8 cellular contexts compared by ENCODE assay signal in genomic region chr5:138331449-138332368, GRCh38. TPM values are rescaled to one million over a fixed set of nuclear protein-coding genes. Genes with fewer than 3 reads are reported as not detected.
DNase-seq lines count a peak whose midpoint lies in the region; TF ChIP-seq lines count a peak whose summit lies in the region.

Gene CDC25C (minus strand): TSS chr5:138331804. CDS start chr5:138331180, 624 bp downstream.

- no peaks in the 10 kb centered on the region for H3K36me3 ChIP-seq in effector memory CD4-positive, alpha-beta T cell (ENCODE audit: control insufficient read depth, insufficient read depth, low read length)

- TF ChIP-seq CTCF in GM20000 (IDR thresholded peaks at IDR 0.05; ENCODE audit: extremely low read depth, missing control alignments), result no peak

- H3K27me3 ChIP-seq in effector memory CD4-positive, alpha-beta T cell (replicated peaks; ENCODE audit: control insufficient read depth, insufficient read depth, low read length, poor library complexity, severe bottlenecking), result no peaks in the 10 kb centered on the region

- H3K9me3 ChIP-seq in effector memory CD4-positive, alpha-beta T cell (ENCODE audit: control insufficient read depth, low read length), result no peaks in the 10 kb centered on the region

- H3K4me3 ChIP-seq in effector memory CD4-positive, alpha-beta T cell (ENCODE audit: insufficient read depth, low read depth, low read length, poor library complexity, severe bottlenecking), result peak within 1 kb of the TSS; percentile 68

- H3K4me1 ChIP-seq in effector memory CD4-positive, alpha-beta T cell (ENCODE audit: control insufficient read depth, insufficient read depth, low read length, poor library complexity, severe bottlenecking), result peaks cover 6% of the 10 kb centered on the region

- H3K27ac ChIP-seq in effector memory CD4-positive, alpha-beta T cell (ENCODE audit: insufficient read depth, low read length, poor library complexity, severe bottlenecking), result no peak within 1 kb of the TSS

- DNase-seq in COLO668 (lab: John Stamatoyannopoulos, UW; ENCODE audit: unreplicated experiment), result peak; percentile 96
- peak; percentile 94 for DNase-seq in GM20000 (ENCODE audit: low spot score)
- peak; percentile 93 for DNase-seq in HS-5 (ENCODE audit: low read depth)
- peak; percentile 72 for DNase-seq in NK-92 (lab: John Stamatoyannopoulos, UW; ENCODE audit: unreplicated experiment)
- DNase-seq in activated CD8-positive, alpha-beta memory T cell treated with anti-CD3 and anti-CD28 coated beads for 1 hour (ENCODE audit: extremely low read depth in 1 of 2, low read depth in 1 of 2), result peak; percentile 89 to 93
- peak; percentile 93 to 97 (median 96) for DNase-seq in effector memory CD4-positive, alpha-beta T cell
- DNase-seq in lung microvascular endothelial cell (ENCODE audit: low read depth in 2 of 2), result peak; percentile 99 to 100
- peak; percentile 81 to 95 (median 93) for DNase-seq in stimulated activated CD4-positive, alpha-beta T cell treated with anti-CD3 and anti-CD28 coated beads, TNF-alpha, amount 100 ng/mL, for 4 hours (ENCODE audit: low read depth in 3 of 3)

RNA-seq across cellular contexts. Expression of gene CDC25C, which starts in this region (rescaled TPM):
- total RNA-seq in lung microvascular endothelial cell, result 0.79 and 3.9 TPM in 2 replicates
